11 cellular contexts compared by ENCODE assay signal in genomic region chr11:116840224-116840745, GRCh38. TPM values are rescaled to one million over a fixed set of nuclear protein-coding genes. Genes with fewer than 3 reads are reported as not detected.
DNase-seq lines count a peak whose midpoint lies in the region; ATAC-seq, FAIRE-seq and TF ChIP-seq lines count a peak whose summit lies in the region.
"Had no signal": no experiment of that assay in that cellular context is flagged by ENCODE, and none has a peak within 500 bp of the region (broad histone marks: within the 10 kb centered on the region; RNA-seq: fewer than 3 reads in every experiment).

No MANE protein-coding gene starts in this region.

- intact Hi-C loops in K562 (cut with micrococcal nuclease) = no loop called here
- intact Hi-C loops in lower lobe of right lung (cut with DNase I) = no loop called here

- TF ChIP-seq RAD21 in K562 (CRISPR knock-in tag; conservative IDR thresholded peaks at IDR 0.05 in 1 of 2, IDR thresholded peaks at IDR 0.05 in 1 of 2) = peak in 1 of 2 experiments; percentile 42; a peak in 2 of 4 replicates

- no peak for TF ChIP-seq EP300 in K562 (IDR thresholded peaks at IDR 0.05; ENCODE audit: low read length)

- CTCF ChIA-PET in BJ (lab: Yijun Ruan, JAX) = interaction anchor here (1.4 to 2.1 kb wide), 5 partner anchors 9 to 266 kb away, joined by 3 to 10 read pairs (median 9); partner anchors contain the start of gene APOA5
- CTCF ChIA-PET in K562 (lab: Yijun Ruan, JAX; ENCODE audit: low intra/inter-chr PET ratio) = no interaction called here

- peak overlapping the region; percentile 6; the same call in 1 of the 2 replicates for H3K4me2 ChIP-seq in K562 (ENCODE audit: insufficient read depth, low read length)

- POLR2A ChIA-PET in BJ (lab: Charles Lee) (no interaction called here), K562 (lab: Yijun Ruan, JAX) (interaction anchor here (0.6 to 1.0 kb wide), 2 partner anchors 89 to 157 kb away, joined by 3 to 4 read pairs; no protein-coding TSS in a partner anchor)

- H3K27ac ChIP-seq in K562 (ENCODE audit: extremely low read depth, low read depth, low read length) = no peak overlapping the region
- no peak overlapping the region for H3K27ac ChIP-seq in lower lobe of right lung
- H3K27ac ChIP-seq: epithelial cell of prostate had no signal

- H3K4me3 ChIP-seq in BJ (ENCODE audit: low read depth, low read length) (no peak overlapping the region), K562 (no peak overlapping the region), lower lobe of right lung (no peak overlapping the region)

- DNase-seq in BJ (ENCODE audit: low read depth) = no peak
- DNase-seq in K562 (ENCODE audit: extremely low read depth in 1 of 4, low spot score in 3 of 4) = peak in 3 of 4 experiments; percentile 28 to 46 (median 29)
- DNase-seq in lower lobe of right lung = no peak
- no peak for DNase-seq in NCI-H1105 (lab: John Stamatoyannopoulos, UW)
- DNase-seq: activated naive CD4-positive, alpha-beta T cell; mesenchymal stem cell; stimulated activated naive B cell treated with anti-CD40 and anti-IgM and Interleukin-4, amounts not matched to agents 10 μg/mL and 1 μg/mL and 100 μg/mL, for 72 hours had no signal

- no peaks in the 10 kb centered on the region for H3K9me3 ChIP-seq in K562 (replicated peaks; ENCODE audit: control insufficient read depth, insufficient read depth, low read depth, low read length)
- no peaks in the 10 kb centered on the region for H3K9me3 ChIP-seq in lower lobe of right lung

- peaks cover 18 to 27% of the 10 kb centered on the region in 2 experiments; a peak in 4 of 5 replicates for H3K4me1 ChIP-seq in K562 (replicated peaks in 1 of 2; ENCODE audit: control insufficient read depth in 2 of 2, insufficient read depth in 2 of 2, low read length in 2 of 2)
- H3K4me1 ChIP-seq in lower lobe of right lung = peaks cover 33% of the 10 kb centered on the region

- H3K9ac ChIP-seq in K562 (ENCODE audit: insufficient read depth in 1 of 2, low read depth in 2 of 2, low read length in 2 of 2) = 0 out of 4 replicates have a peak overlapping the region, but pooled peaks of 1 of the 2 experiments have one; percentile 33

- TF ChIP-seq POLR2A in K562 (conservative IDR thresholded peaks at IDR 0.05) = no peak

- H3K36me3 ChIP-seq in BJ (ENCODE audit: control insufficient read depth, insufficient read depth, low read length) = peaks cover 3% of the 10 kb centered on the region
- H3K36me3 ChIP-seq in K562 (ENCODE audit: control insufficient read depth, insufficient read depth, low read length) = peaks cover 15% of the 10 kb centered on the region; the same call in 2 of the 3 replicates
- H3K36me3 ChIP-seq in lower lobe of right lung = peaks cover 28% of the 10 kb centered on the region

- WGBS in K562 (ENCODE audit: insufficient coverage, low coverage, missing lambda C conversion rate) = 30% methylated on average over 6 of the region's 6 CpGs

- BruUV-seq in K562 (replicated peaks; lab: Mats Ljungman, UMichigan) = no TSS peak

- in situ Hi-C loops in K562 (cut with MboI) = no loop called here

- TF ChIP-seq CTCF in BJ (IDR thresholded peaks at IDR 0.05; ENCODE audit: insufficient read depth, low read depth, low read length) (peak; percentile 39), GM12874 (IDR thresholded peaks at IDR 0.05; ENCODE audit: insufficient read depth, low read depth, low read length) (0 out of 2 replicates have a peak, but pooled peaks have one; percentile 4), K562 (IDR thresholded peaks at IDR 0.05 in 2 of 3, conservative IDR thresholded peaks at IDR 0.05 in 1 of 3; ENCODE audit: insufficient read depth in 2 of 3, low read depth in 1 of 3, low read length in 3 of 3) (peak; percentile 36 to 48 (median 38); a peak in 5 of 6 replicates), lower lobe of right lung (IDR thresholded peaks at IDR 0.05) (peak; percentile 8)

- no peaks in the 10 kb centered on the region for H3K27me3 ChIP-seq in BJ (ENCODE audit: control insufficient read depth, insufficient read depth, low read length)
- no peaks in the 10 kb centered on the region; a peak in 1 of 5 replicates for H3K27me3 ChIP-seq in K562 (ENCODE audit: control insufficient read depth in 2 of 2, insufficient read depth in 2 of 2, low read length in 2 of 2)
- no peaks in the 10 kb centered on the region for H3K27me3 ChIP-seq in lower lobe of right lung (ENCODE audit: low read depth)

- no peaks in the 10 kb centered on the region for H3K79me2 ChIP-seq in K562 (ENCODE audit: control insufficient read depth, insufficient read depth, low read length)

- peak; percentile 52 for ATAC-seq in K562
- no peak for ATAC-seq in lower lobe of right lung
- no peak for ATAC-seq in HG03045 (IDR thresholded peaks at IDR 0.05; ENCODE audit: unreplicated experiment)
- no peak for ATAC-seq in GM21825 (IDR thresholded peaks at IDR 0.05; ENCODE audit: unreplicated experiment)
- ATAC-seq: stimulated activated naive B cell treated with anti-CD40 and anti-IgM and Interleukin-4, amounts not matched to agents 10 μg/mL and 1 μg/mL and 100 μg/mL, for 72 hours had no signal

- no peaks in the 10 kb centered on the region for H3K9me1 ChIP-seq in K562 (ENCODE audit: control insufficient read depth, insufficient read depth, low read length)

- FAIRE-seq in K562 (lab: Jason Lieb, UNC) = no peak

- H4K20me1 ChIP-seq in K562 (replicated peaks; ENCODE audit: control insufficient read depth, insufficient read depth, low read length) = no peaks in the 10 kb centered on the region

- H2AFZ ChIP-seq in K562 (ENCODE audit: low read depth, low read length) = no peak overlapping the region

RNA-seq across cellular contexts. Expression of gene APOA1, which starts 2.9 kb away (rescaled TPM):
- polyA plus RNA-seq in BJ (2011; rRNA removed) (not detected in 2 replicates), K562 (2011; rRNA removed) (not detected in 2 replicates), K562 (2014; fragmentation: Illumina TruSeq; extraction: Trizol) (not detected in 2 replicates), K562 (2014; fragmentation: Nextera tagmentation; extraction: Ambion mirVana) (not detected), K562 (2014; rRNA removed) (not detected in 2 replicates)
- not detected in 2 replicates for polyA minus RNA-seq in BJ (2011; rRNA and poly(A)+ RNA removed)
- total RNA-seq in K562 (2011; cell fraction: chromatin; rRNA removed; ENCODE audit: low replicate concordance) = not detected in 2 replicates
- not detected in 2 replicates for total RNA-seq in K562 (2011; cell fraction: nucleolus; rRNA removed)
- not detected in 2 replicates for total RNA-seq in K562 (2011; cell fraction: nucleoplasm; rRNA removed)
- total RNA-seq in K562 (2014; rRNA removed) (not detected in 2 replicates), K562 (2014; rRNA removed; fragmentation: Illumina TruSeq; extraction: Trizol) (not detected in 2 replicates), K562 (2015; rRNA removed; fragmentation: Illumina TruSeq; extraction: Trizol) (not detected in 2 replicates), K562 (2021) (1.8 TPM in 2 replicates), lower lobe of right lung (3.7 TPM)
- 0.06 TPM in 1 of 2 replicates, not detected in the other for polyA plus RNA-seq in K562 (2011; cell fraction: cytosol; rRNA removed)
- 0.13 and 0.30 TPM in 2 replicates for polyA plus RNA-seq in K562 (2011; cell fraction: nucleus; rRNA removed)
- polyA plus RNA-seq in K562 (2012) = 0.14 TPM in 1 of 2 replicates, not detected in the other
- not detected in 2 replicates for polyA minus RNA-seq in K562 (2011; rRNA and poly(A)+ RNA removed)
- polyA minus RNA-seq in K562 (2011; cell fraction: cytosol; rRNA and poly(A)+ RNA removed) = 7.8 TPM in 1 of 2 replicates, not detected in the other
- not detected in 2 replicates for polyA minus RNA-seq in K562 (2011; cell fraction: nucleus; rRNA and poly(A)+ RNA removed)

RNA-seq across cellular contexts. Expression of gene APOC3, which starts 10.6 kb away (rescaled TPM):
- polyA plus RNA-seq in BJ (2011; rRNA removed) = not detected in 2 replicates
- not detected in 2 replicates for polyA minus RNA-seq in BJ (2011; rRNA and poly(A)+ RNA removed)
- total RNA-seq in K562 (2011; cell fraction: chromatin; rRNA removed; ENCODE audit: low replicate concordance) = not detected in 2 replicates
- total RNA-seq in K562 (2011; cell fraction: nucleolus; rRNA removed) = not detected in 2 replicates
- not detected in 2 replicates for total RNA-seq in K562 (2011; cell fraction: nucleoplasm; rRNA removed)
- total RNA-seq in K562 (2014; rRNA removed) = not detected in 2 replicates
- total RNA-seq in K562 (2014; rRNA removed; fragmentation: Illumina TruSeq; extraction: Trizol) = not detected in 2 replicates
- not detected in 2 replicates for total RNA-seq in K562 (2015; rRNA removed; fragmentation: Illumina TruSeq; extraction: Trizol)
- total RNA-seq in K562 (2021) = 1.1 and 1.7 TPM in 2 replicates
- polyA plus RNA-seq in K562 (2011; rRNA removed) = not detected in 2 replicates
- polyA plus RNA-seq in K562 (2011; cell fraction: cytosol; rRNA removed) = not detected in 2 replicates
- not detected in 2 replicates for polyA plus RNA-seq in K562 (2011; cell fraction: nucleus; rRNA removed)
- polyA plus RNA-seq in K562 (2012) = not detected in 2 replicates
- not detected in 2 replicates for polyA plus RNA-seq in K562 (2014; fragmentation: Illumina TruSeq; extraction: Trizol)
- not detected for polyA plus RNA-seq in K562 (2014; fragmentation: Nextera tagmentation; extraction: Ambion mirVana)
- not detected in 2 replicates for polyA plus RNA-seq in K562 (2014; rRNA removed)
- polyA minus RNA-seq in K562 (2011; rRNA and poly(A)+ RNA removed) = not detected in 2 replicates
- not detected in 2 replicates for polyA minus RNA-seq in K562 (2011; cell fraction: cytosol; rRNA and poly(A)+ RNA removed)
- polyA minus RNA-seq in K562 (2011; cell fraction: nucleus; rRNA and poly(A)+ RNA removed) = not detected in 2 replicates
- total RNA-seq in lower lobe of right lung = not detected

RNA-seq across cellular contexts. Expression of gene APOA4, which starts 17.2 kb away (rescaled TPM):
- polyA plus RNA-seq in BJ (2011; rRNA removed) (not detected in 2 replicates), K562 (2011; rRNA removed) (not detected in 2 replicates), K562 (2014; fragmentation: Illumina TruSeq; extraction: Trizol) (not detected in 2 replicates), K562 (2014; fragmentation: Nextera tagmentation; extraction: Ambion mirVana) (not detected), K562 (2014; rRNA removed) (0.07 and 0.11 TPM in 2 replicates)
- polyA minus RNA-seq in BJ (2011; rRNA and poly(A)+ RNA removed) = not detected in 2 replicates
- 0.32 TPM in 1 of 2 replicates, not detected in the other for total RNA-seq in K562 (2011; cell fraction: chromatin; rRNA removed; ENCODE audit: low replicate concordance)
- not detected in 2 replicates for total RNA-seq in K562 (2011; cell fraction: nucleolus; rRNA removed)
- total RNA-seq in K562 (2011; cell fraction: nucleoplasm; rRNA removed) = not detected in 2 replicates
- total RNA-seq in K562 (2014; rRNA removed) (not detected in 2 replicates), K562 (2014; rRNA removed; fragmentation: Illumina TruSeq; extraction: Trizol) (not detected in 2 replicates), K562 (2015; rRNA removed; fragmentation: Illumina TruSeq; extraction: Trizol) (not detected in 2 replicates), K562 (2021) (not detected in 2 replicates), lower lobe of right lung (not detected)
- not detected in 2 replicates for polyA plus RNA-seq in K562 (2011; cell fraction: cytosol; rRNA removed)
- not detected in 2 replicates for polyA plus RNA-seq in K562 (2011; cell fraction: nucleus; rRNA removed)
- 0.10 TPM in 1 of 2 replicates, not detected in the other for polyA plus RNA-seq in K562 (2012)
- not detected in 2 replicates for polyA minus RNA-seq in K562 (2011; rRNA and poly(A)+ RNA removed)
- not detected in 2 replicates for polyA minus RNA-seq in K562 (2011; cell fraction: cytosol; rRNA and poly(A)+ RNA removed)
- not detected in 2 replicates for polyA minus RNA-seq in K562 (2011; cell fraction: nucleus; rRNA and poly(A)+ RNA removed)

RNA-seq across cellular contexts. Expression of gene APOA5, which starts 48.6 kb away (rescaled TPM):
- not detected in 2 replicates for polyA plus RNA-seq in BJ (2011; rRNA removed)
- not detected in 2 replicates for polyA minus RNA-seq in BJ (2011; rRNA and poly(A)+ RNA removed)
- not detected in 2 replicates for total RNA-seq in K562 (2011; cell fraction: chromatin; rRNA removed; ENCODE audit: low replicate concordance)
- not detected in 2 replicates for total RNA-seq in K562 (2011; cell fraction: nucleolus; rRNA removed)
- not detected in 2 replicates for total RNA-seq in K562 (2011; cell fraction: nucleoplasm; rRNA removed)
- total RNA-seq in K562 (2014; rRNA removed) = not detected in 2 replicates
- total RNA-seq in K562 (2014; rRNA removed; fragmentation: Illumina TruSeq; extraction: Trizol) = not detected in 2 replicates
- not detected in 2 replicates for total RNA-seq in K562 (2015; rRNA removed; fragmentation: Illumina TruSeq; extraction: Trizol)
- 0.67 TPM in 1 of 2 replicates, not detected in the other for total RNA-seq in K562 (2021)
- not detected in 2 replicates for polyA plus RNA-seq in K562 (2011; rRNA removed)
- 0.03 TPM in 1 of 2 replicates, not detected in the other for polyA plus RNA-seq in K562 (2011; cell fraction: cytosol; rRNA removed)
- not detected in 2 replicates for polyA plus RNA-seq in K562 (2011; cell fraction: nucleus; rRNA removed)
- polyA plus RNA-seq in K562 (2012) = not detected in 2 replicates
- polyA plus RNA-seq in K562 (2014; fragmentation: Illumina TruSeq; extraction: Trizol) = not detected in 2 replicates
- not detected for polyA plus RNA-seq in K562 (2014; fragmentation: Nextera tagmentation; extraction: Ambion mirVana)
- polyA plus RNA-seq in K562 (2014; rRNA removed) = not detected in 2 replicates
- not detected in 2 replicates for polyA minus RNA-seq in K562 (2011; rRNA and poly(A)+ RNA removed)
- not detected in 2 replicates for polyA minus RNA-seq in K562 (2011; cell fraction: cytosol; rRNA and poly(A)+ RNA removed)
- not detected in 2 replicates for polyA minus RNA-seq in K562 (2011; cell fraction: nucleus; rRNA and poly(A)+ RNA removed)
- total RNA-seq in lower lobe of right lung = 0.41 TPM

RNA-seq across cellular contexts. Expression of gene ZPR1, which starts 52.5 kb away (rescaled TPM):
- polyA plus RNA-seq in BJ (2011; rRNA removed) (51.0 and 63.8 TPM in 2 replicates), K562 (2011; rRNA removed) (89.3 and 120 TPM in 2 replicates), K562 (2014; fragmentation: Illumina TruSeq; extraction: Trizol) (83.9 and 96.8 TPM in 2 replicates), K562 (2014; fragmentation: Nextera tagmentation; extraction: Ambion mirVana) (10 to 100 TPM; 13.0 to 17.2 TPM), K562 (2014; rRNA removed) (66.3 and 77.5 TPM in 2 replicates)
- 21.0 and 26.4 TPM in 2 replicates for polyA minus RNA-seq in BJ (2011; rRNA and poly(A)+ RNA removed)
- total RNA-seq in K562 (2011; cell fraction: chromatin; rRNA removed; ENCODE audit: low replicate concordance) = 120 and 142 TPM in 2 replicates
- 64.1 and 76.7 TPM in 2 replicates for total RNA-seq in K562 (2011; cell fraction: nucleolus; rRNA removed)
- 77.9 and 94.5 TPM in 2 replicates for total RNA-seq in K562 (2011; cell fraction: nucleoplasm; rRNA removed)
- total RNA-seq in K562 (2014; rRNA removed) (67.0 and 80.2 TPM in 2 replicates), K562 (2014; rRNA removed; fragmentation: Illumina TruSeq; extraction: Trizol) (94.1 and 104 TPM in 2 replicates), K562 (2015; rRNA removed; fragmentation: Illumina TruSeq; extraction: Trizol) (83.8 and 85.1 TPM in 2 replicates), K562 (2021) (83.8 and 88.6 TPM in 2 replicates), lower lobe of right lung (35.4 TPM)
- polyA plus RNA-seq in K562 (2011; cell fraction: cytosol; rRNA removed) = 55.3 and 65.6 TPM in 2 replicates
- polyA plus RNA-seq in K562 (2011; cell fraction: nucleus; rRNA removed) = 95.7 and 103 TPM in 2 replicates
- 50.1 and 76.2 TPM in 2 replicates for polyA plus RNA-seq in K562 (2012)
- polyA minus RNA-seq in K562 (2011; rRNA and poly(A)+ RNA removed) = 126 and 135 TPM in 2 replicates
- 63.5 and 68.0 TPM in 2 replicates for polyA minus RNA-seq in K562 (2011; cell fraction: cytosol; rRNA and poly(A)+ RNA removed)
- polyA minus RNA-seq in K562 (2011; cell fraction: nucleus; rRNA and poly(A)+ RNA removed) = 63.0 and 97.1 TPM in 2 replicates

Comparison
In these comparisons a context has a peak if more than half of its experiments do, and no peak if none do; other contexts are left out.
1. DNase-seq: peak in K562 (3 of 4); none in BJ (single experiment), lower lobe of right lung (single experiment) and NCI-H1105 (single experiment).
2. Peak in every context shown above with its lines, with median percentiles within 50 percentile points of each other: CTCF ChIP-seq.